ENCODE assay signal across 1 cellular context in genomic region chr15:59166601-59167265, GRCh38.
TF ChIP-seq lines count a peak whose summit lies in the region.

No MANE protein-coding gene starts in this region.

TF ChIP-seq in WTC11, 78 proteins besides CTCF, POLR2A, EP300 and RAD21 (continued from another document):
- no peak for TF ChIP-seq ATF6 (CRISPR knock-in tag; IDR thresholded peaks at IDR 0.05)
- TF ChIP-seq PRDM15 (CRISPR knock-in tag; IDR thresholded peaks at IDR 0.05), result no peak
- TF ChIP-seq ESRRA (CRISPR knock-in tag; IDR thresholded peaks at IDR 0.05; ENCODE audit: borderline replicate concordance), result no peak
- TF ChIP-seq ZNF532 (CRISPR knock-in tag; IDR thresholded peaks at IDR 0.05; ENCODE audit: borderline replicate concordance), result no peak
- TF ChIP-seq MYBL2 (CRISPR knock-in tag; IDR thresholded peaks at IDR 0.05), result no peak
- no peak for TF ChIP-seq OVOL2 (CRISPR knock-in tag; IDR thresholded peaks at IDR 0.05; ENCODE audit: borderline replicate concordance)
- TF ChIP-seq ZNF219 (CRISPR knock-in tag; IDR thresholded peaks at IDR 0.05; ENCODE audit: borderline replicate concordance), result no peak
- TF ChIP-seq CREB1 (CRISPR knock-in tag; IDR thresholded peaks at IDR 0.05), result no peak
- TF ChIP-seq ZBTB21 (CRISPR knock-in tag; IDR thresholded peaks at IDR 0.05; ENCODE audit: borderline replicate concordance), result no peak
- no peak for TF ChIP-seq JAZF1 (CRISPR knock-in tag; IDR thresholded peaks at IDR 0.05)
- TF ChIP-seq MLX (CRISPR knock-in tag; IDR thresholded peaks at IDR 0.05), result no peak
- no peak for TF ChIP-seq ARID4B (CRISPR knock-in tag; IDR thresholded peaks at IDR 0.05; ENCODE audit: borderline replicate concordance)
